9 cellular contexts compared by ENCODE assay signal in the genomic region with DNA sequence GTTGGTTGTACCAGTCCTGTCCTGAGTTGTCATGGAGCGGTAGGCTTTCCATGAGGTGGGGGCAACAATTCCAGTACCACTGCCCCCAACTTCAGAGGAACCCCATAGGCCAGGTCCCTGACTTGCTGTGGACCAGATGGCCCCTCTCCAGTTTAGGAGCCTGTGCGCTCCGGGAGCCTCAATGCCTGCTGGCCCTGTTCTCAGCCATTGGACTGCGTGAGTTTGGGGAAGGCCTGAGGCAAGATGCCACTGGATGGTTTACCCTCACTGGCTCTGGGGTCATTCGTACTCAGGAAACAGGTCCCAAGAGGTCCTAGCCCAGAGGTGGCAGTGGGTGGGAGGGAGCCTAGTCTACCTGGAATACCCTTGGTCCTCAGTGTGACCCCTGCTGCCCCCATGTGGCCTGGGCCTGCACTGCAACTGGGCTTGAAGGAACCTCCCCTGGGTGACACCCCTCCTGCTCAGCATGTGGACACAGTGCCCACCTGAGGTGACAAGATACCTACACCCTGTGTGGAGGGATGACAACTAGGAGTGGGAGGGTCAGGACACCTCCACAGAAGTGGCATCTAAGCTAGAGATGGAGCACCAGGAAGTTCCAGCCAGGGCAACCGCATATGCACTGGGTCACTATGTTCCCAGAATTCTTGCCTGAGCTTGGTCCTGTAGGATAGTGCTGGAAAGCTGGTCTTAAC. TPM values are rescaled to one million over a fixed set of nuclear protein-coding genes. Genes with fewer than 3 reads are reported as not detected.
DNase-seq lines count a peak whose midpoint lies in the region; ATAC-seq and TF ChIP-seq lines count a peak whose summit lies in the region.
"Had no signal": no experiment of that assay in that cellular context is flagged by ENCODE, and none has a peak within 500 bp of the region (broad histone marks: within the 10 kb centered on the region; RNA-seq: fewer than 3 reads in every experiment).

No MANE protein-coding gene starts in this region.

- no peak overlapping the region; the same call in 1 of the 2 replicates for H3K4me3 Mint-ChIP-seq in HFFc6
- H3K4me3 Mint-ChIP-seq: activated naive CD4-positive, alpha-beta T cell treated with anti-CD3 and anti-CD28 coated beads, Interleukin-2, amount 50 U/mL, for 24 hours had no signal

- peak; percentile 92 for TF ChIP-seq CTCF in HFFc6 (IDR thresholded peaks at IDR 0.05)

- H3K18ac ChIP-seq in mesendoderm (ENCODE audit: low read length) = no peak overlapping the region

- no peak for ATAC-seq in HG03571 (IDR thresholded peaks at IDR 0.05; ENCODE audit: unreplicated experiment)

- H3K27me3 Mint-ChIP-seq in HFFc6 (ENCODE audit: insufficient read depth) = no peaks in the 10 kb centered on the region; the same call in 1 of the 2 replicates
- H3K27me3 Mint-ChIP-seq: activated naive CD4-positive, alpha-beta T cell treated with anti-CD3 and anti-CD28 coated beads, Interleukin-2, amount 50 U/mL, for 24 hours had no signal

- no peak overlapping the region for H2BK120ac ChIP-seq in mesendoderm (ENCODE audit: low read depth, low read length)

- no peaks in the 10 kb centered on the region for H3K79me1 ChIP-seq in mesendoderm (ENCODE audit: low read length)

- no peak overlapping the region for H3K23ac ChIP-seq in mesendoderm (ENCODE audit: low read length)

- no peak overlapping the region for H3K27ac Mint-ChIP-seq in HFFc6
- H3K27ac Mint-ChIP-seq: activated naive CD4-positive, alpha-beta T cell treated with anti-CD3 and anti-CD28 coated beads, Interleukin-2, amount 50 U/mL, for 24 hours had no signal

- H4K8ac ChIP-seq in mesendoderm (ENCODE audit: low read depth, low read length) = no peak overlapping the region

- H3K9me3 Mint-ChIP-seq in HFFc6 = no peaks in the 10 kb centered on the region
- H3K9me3 Mint-ChIP-seq: activated naive CD4-positive, alpha-beta T cell treated with anti-CD3 and anti-CD28 coated beads, Interleukin-2, amount 50 U/mL, for 24 hours had no signal

- H2BK5ac ChIP-seq in mesendoderm (ENCODE audit: low read length) = no peak overlapping the region

- H3K36me3 ChIP-seq in mesendoderm (ENCODE audit: control insufficient read depth, insufficient read depth, low read length) = peaks cover 3% of the 10 kb centered on the region

- H3K4me1 ChIP-seq in mesendoderm (ENCODE audit: control insufficient read depth, low read depth, low read length) = no peaks in the 10 kb centered on the region

- H3K36me3 Mint-ChIP-seq in HFFc6 (ENCODE audit: low read depth) = peaks cover 10% of the 10 kb centered on the region; the same call in 1 of the 2 replicates

- no peak overlapping the region for H3K4ac ChIP-seq in mesendoderm (ENCODE audit: low read depth, low read length)

- H3K4me2 ChIP-seq in mesendoderm (ENCODE audit: low read length) = no peak overlapping the region

- H3K79me2 ChIP-seq in mesendoderm (ENCODE audit: control insufficient read depth, insufficient read depth, low read length) = no peaks in the 10 kb centered on the region

- H4K5ac ChIP-seq in mesendoderm (ENCODE audit: low read length) = no peak overlapping the region

- DNase-seq in DMS153 (lab: John Stamatoyannopoulos, UW) (peak; percentile 15), HFFc6 (peak; percentile 38), NCI-H526 treated with DMSO at 0.1 percent for 48 hours (lab: John Stamatoyannopoulos, UW) (peak; percentile 66), dermis blood vessel endothelial cell (peak; percentile 84), mesendoderm (peak; percentile 83)
- DNase-seq in activated CD4-positive, alpha-beta T cell treated with anti-CD3 and anti-CD28 coated beads, Interleukin-2, amount 50 U/mL, for 48 hours = peak; percentile 96 to 97
- DNase-seq in stimulated activated CD8-positive, alpha-beta memory T cell treated with anti-CD3 and anti-CD28 coated beads, Interleukin-4, amount 100 ng/mL, for 24 hours (ENCODE audit: low read depth) = peak; percentile 87

- peaks cover under 1% of the 10 kb centered on the region; the same call in 1 of the 2 replicates for H3K4me1 Mint-ChIP-seq in HFFc6 (ENCODE audit: low read depth)

- no peak overlapping the region for H3K56ac ChIP-seq in mesendoderm (ENCODE audit: low read length)

- H2BK15ac ChIP-seq in mesendoderm (replicated peaks; ENCODE audit: low read depth) = no peak overlapping the region

- no peaks in the 10 kb centered on the region for H3K27me3 ChIP-seq in mesendoderm (ENCODE audit: insufficient read depth, low read length, poor library complexity)

- H2AK5ac ChIP-seq in mesendoderm (ENCODE audit: low read length) = no peak overlapping the region

- WGBS in mesendoderm (ENCODE audit: extremely low coverage, insufficient coverage, low lambda C conversion rate) = no CpG with 5 or more reads among the region's 6 CpGs

- H3K4me3 ChIP-seq in mesendoderm (ENCODE audit: low read length) = no peak overlapping the region

- no peak overlapping the region for H3K27ac ChIP-seq in mesendoderm (ENCODE audit: low read depth, low read length)

- no peak overlapping the region for H3K9ac ChIP-seq in mesendoderm (ENCODE audit: low read length)

RNA-seq across cellular contexts. Expression of a gene that starts 6.0 kb away (rescaled TPM):
- 1 to 10 TPM in 1 of 6 experiments, under 1 TPM in 5; 0.67 to 2.0 (median 0.86) TPM for total RNA-seq in HFFc6 (2021; fragmentation: NEBNext Ultra II Directional; extraction: Animal tissue kit (Norgen Biotek cat#: 25700))
- total RNA-seq in dermis blood vessel endothelial cell = 0.84 and 1.2 TPM in 2 replicates
- 4.3 TPM for polyA plus RNA-seq in mesendoderm (2013, experiment 1 of 2)
- polyA plus RNA-seq in mesendoderm (2013, experiment 2 of 2) = 4.4 TPM

RNA-seq across cellular contexts. Expression of a gene that starts 6.4 kb away (rescaled TPM):
- 10 to 100 TPM; 32.3 to 43.5 (median 40.7) TPM for total RNA-seq in HFFc6 (2021; fragmentation: NEBNext Ultra II Directional; extraction: Animal tissue kit (Norgen Biotek cat#: 25700))
- total RNA-seq in dermis blood vessel endothelial cell = 38.5 and 40.2 TPM in 2 replicates
- polyA plus RNA-seq in mesendoderm (2013, experiment 1 of 2) = 81.4 TPM
- polyA plus RNA-seq in mesendoderm (2013, experiment 2 of 2) = 78.9 TPM

RNA-seq across cellular contexts. Expression of a gene that starts 17.1 kb away (rescaled TPM):
- under 1 TPM; 0.12 to 0.47 (median 0.34) TPM for total RNA-seq in HFFc6 (2021; fragmentation: NEBNext Ultra II Directional; extraction: Animal tissue kit (Norgen Biotek cat#: 25700))
- total RNA-seq in dermis blood vessel endothelial cell = 0.09 TPM in 1 of 2 replicates, not detected in the other
- polyA plus RNA-seq in mesendoderm (2013, experiment 1 of 2) = 1.2 TPM
- 1.2 TPM for polyA plus RNA-seq in mesendoderm (2013, experiment 2 of 2)

RNA-seq across cellular contexts. Expression of a gene that starts 26.9 kb away (rescaled TPM):
- 10 to 100 TPM; 67.6 to 75.4 (median 73.7) TPM for total RNA-seq in HFFc6 (2021; fragmentation: NEBNext Ultra II Directional; extraction: Animal tissue kit (Norgen Biotek cat#: 25700))
- total RNA-seq in dermis blood vessel endothelial cell = 20.6 and 39.7 TPM in 2 replicates
- 21.7 TPM for polyA plus RNA-seq in mesendoderm (2013, experiment 1 of 2)
- polyA plus RNA-seq in mesendoderm (2013, experiment 2 of 2) = 22.2 TPM

RNA-seq across cellular contexts. Expression of a gene that starts 29.5 kb away (rescaled TPM):
- 10 to 100 TPM; 17.7 to 23.6 (median 18.8) TPM for total RNA-seq in HFFc6 (2021; fragmentation: NEBNext Ultra II Directional; extraction: Animal tissue kit (Norgen Biotek cat#: 25700))
- total RNA-seq in dermis blood vessel endothelial cell = 43.1 and 60.8 TPM in 2 replicates
- polyA plus RNA-seq in mesendoderm (2013, experiment 1 of 2) = 7.0 TPM
- 7.0 TPM for polyA plus RNA-seq in mesendoderm (2013, experiment 2 of 2)

Comparison
In these comparisons a context has a peak if more than half of its experiments do, and no peak if none do; other contexts are left out.
1. DNase-seq: peak in every context shown above with its lines; median percentile 96 in activated CD4-positive, alpha-beta T cell treated with anti-CD3 and anti-CD28 coated beads, Interleukin-2, amount 50 U/mL, for 48 hours; 87 in stimulated activated CD8-positive, alpha-beta memory T cell treated with anti-CD3 and anti-CD28 coated beads, Interleukin-4, amount 100 ng/mL, for 24 hours; 84 in dermis blood vessel endothelial cell; 83 in mesendoderm; 66 in NCI-H526 treated with DMSO at 0.1 percent for 48 hours; 38 in HFFc6; 15 in DMS153.